In genomic region chr2:43090317-43090716, GRCh38 we compare ENCODE assay signal across 28 cellular contexts.
"Had no signal": no experiment of that assay in that cellular context is flagged by ENCODE, and none has a peak within 500 bp of the region (broad histone marks: within the 10 kb centered on the region; RNA-seq: fewer than 3 reads in every experiment).

No MANE protein-coding gene starts in this region.

- H3K36me3 ChIP-seq: esophagus squamous epithelium, gastrocnemius medialis, heart right ventricle, left lung, lower lobe of right lung had no signal

- H3K4me3 ChIP-seq: coronary artery, dorsolateral prefrontal cortex, esophagus squamous epithelium, gastrocnemius medialis, heart right ventricle, left lung, lower lobe of right lung, mucosa of descending colon had no signal

- H3K27ac ChIP-seq: coronary artery, dorsolateral prefrontal cortex, epithelial cell of prostate, esophagus squamous epithelium, gastrocnemius medialis, heart right ventricle, left lung, lower lobe of right lung had no signal

- H3K36me3 Mint-ChIP-seq: naive B cell had no signal

- H3K4me3 Mint-ChIP-seq: mesothelial cell of epicardium; naive B cell; naive thymus-derived CD8-positive, alpha-beta T cell had no signal

- FAIRE-seq: endometrium, islet of Langerhans, keratinocyte had no signal

- H3K27ac Mint-ChIP-seq: mesothelial cell of epicardium had no signal

- DNase-seq: dermis blood vessel endothelial cell; dorsolateral prefrontal cortex; effector CD4-positive, alpha-beta T cell; effector memory CD4-positive, alpha-beta T cell; erythroblast; esophagus squamous epithelium; foreskin fibroblast; foreskin melanocyte; gastrocnemius medialis; glutamatergic neuron; head of caudate nucleus; heart right ventricle; hippocampal formation; left cardiac atrium; left lung; left ventricle myocardium superior; lower lobe of right lung; mesenchymal stem cell; mucosa of descending colon; naive B cell had no signal

- H3K27me3 ChIP-seq: dorsolateral prefrontal cortex, esophagus squamous epithelium, gastrocnemius medialis, heart right ventricle, left lung had no signal

- ATAC-seq: esophagus mucosa; gastrocnemius medialis; heart right ventricle; left cardiac atrium; left lung; left ventricle myocardium superior; lower lobe of right lung; mucosa of descending colon; naive thymus-derived CD8-positive, alpha-beta T cell had no signal

- H3K27me3 Mint-ChIP-seq: naive thymus-derived CD8-positive, alpha-beta T cell had no signal
